In genomic region chr4:1410491-1411325, GRCh38 we compare ENCODE assay signal across 10 cellular contexts. TPM values are rescaled to one million over a fixed set of nuclear protein-coding genes. Genes with fewer than 3 reads are reported as not detected.
DNase-seq lines count a peak whose midpoint lies in the region; ATAC-seq and TF ChIP-seq lines count a peak whose summit lies in the region.
"Had no signal": no experiment of that assay in that cellular context is flagged by ENCODE, and none has a peak within 500 bp of the region (broad histone marks: within the 10 kb centered on the region; RNA-seq: fewer than 3 reads in every experiment).

No MANE protein-coding gene starts in this region.

- ATAC-seq in GM19452 (IDR thresholded peaks at IDR 0.05; ENCODE audit: unreplicated experiment) = no peak

- 14 to 18% (median 17%) methylated on average over 48 of the region's 48 CpGs for WGBS in ovary, 3 donors

- H3K36me3 Mint-ChIP-seq in activated CD4-positive, alpha-beta T cell treated with anti-CD3 and anti-CD28 coated beads, Interleukin-2, amount 10 ng/mL, durations not matched to agents 7 days and 5 days (ENCODE audit: low read depth) = peaks cover 2% of the 10 kb centered on the region

- H3K27me3 ChIP-seq in ovary = peaks cover 4% of the 10 kb centered on the region

- H3K4me1 Mint-ChIP-seq in activated CD4-positive, alpha-beta T cell treated with anti-CD3 and anti-CD28 coated beads, Interleukin-2, amount 10 ng/mL, durations not matched to agents 7 days and 5 days = peaks cover 3% of the 10 kb centered on the region

- H3K9me3 ChIP-seq in ovary = no peaks in the 10 kb centered on the region

- no peak for TF ChIP-seq EP300 in ovary (IDR thresholded peaks at IDR 0.05)

- POLR2A ChIA-PET in activated CD4-positive, alpha-beta T cell treated with anti-CD3 and anti-CD28 coated beads, Interleukin-2, amount 10 ng/mL, durations not matched to agents 7 days and 5 days (lab: Charles Lee) = no interaction called here

- no peaks in the 10 kb centered on the region for H3K36me3 ChIP-seq in ovary

- H3K27ac Mint-ChIP-seq in activated CD4-positive, alpha-beta T cell treated with anti-CD3 and anti-CD28 coated beads, Interleukin-2, amount 10 ng/mL, durations not matched to agents 7 days and 5 days = no peak overlapping the region

- no peak overlapping the region for H3K4me3 ChIP-seq in fibroblast of pulmonary artery (replicated peaks; ENCODE audit: low read depth, low read length)
- no peak overlapping the region for H3K4me3 ChIP-seq in ovary

- H3K27ac ChIP-seq in ovary = no peak overlapping the region

- intact Hi-C loops in ovary (cut with DNase I) = no loop called here

- CTCF ChIA-PET in activated CD4-positive, alpha-beta T cell treated with anti-CD3 and anti-CD28 coated beads, Interleukin-2, amount 10 ng/mL, durations not matched to agents 7 days and 5 days (lab: Charles Lee) = no interaction called here

- H3K27me3 Mint-ChIP-seq in activated CD4-positive, alpha-beta T cell treated with anti-CD3 and anti-CD28 coated beads, Interleukin-2, amount 10 ng/mL, durations not matched to agents 7 days and 5 days = peaks cover 40% of the 10 kb centered on the region

- H3K4me3 Mint-ChIP-seq in activated CD4-positive, alpha-beta T cell treated with anti-CD3 and anti-CD28 coated beads, Interleukin-2, amount 10 ng/mL, durations not matched to agents 7 days and 5 days = no peak overlapping the region

- peaks cover 3% of the 10 kb centered on the region for H3K4me1 ChIP-seq in ovary (ENCODE audit: insufficient read depth)

- no peak for TF ChIP-seq POLR2A in ovary (IDR thresholded peaks at IDR 0.05)

- DNase-seq in NOMO-1 treated with DMSO at 0.1 percent for 48 hours (lab: John Stamatoyannopoulos, UW; ENCODE audit: unreplicated experiment) (peak; percentile 14), NOMO-1 (lab: John Stamatoyannopoulos, UW; ENCODE audit: unreplicated experiment in 2 of 2) (no peak), fibroblast of pulmonary artery (ENCODE audit: low read depth) (peak; percentile 55), ovary (peak in 4 of 5 donors; percentile 37 to 74 (median 68)), NCI-H2081 (lab: John Stamatoyannopoulos, UW) (no peak), NCI-H128 (lab: John Stamatoyannopoulos, UW; ENCODE audit: unreplicated experiment) (no peak)
- peak; percentile 52 for DNase-seq in activated CD4-positive, alpha-beta T cell treated with anti-CD3 and anti-CD28 coated beads, Interleukin-2, amount 10 ng/mL, durations not matched to agents 7 days and 5 days

- H3K9me3 Mint-ChIP-seq in activated CD4-positive, alpha-beta T cell treated with anti-CD3 and anti-CD28 coated beads, Interleukin-2, amount 10 ng/mL, durations not matched to agents 7 days and 5 days = no peaks in the 10 kb centered on the region

- TF ChIP-seq CTCF in fibroblast of pulmonary artery (IDR thresholded peaks at IDR 0.05; ENCODE audit: low read length, missing control alignments) = no peak
- no peak for TF ChIP-seq CTCF in ovary (IDR thresholded peaks at IDR 0.05)

RNA-seq across cellular contexts. Expression of gene NKX1-1, which starts 4.5 kb away (rescaled TPM):
- not detected for total RNA-seq in activated CD4-positive, alpha-beta T cell treated with anti-CD3 and anti-CD28 coated beads, Interleukin-2, amount 10 ng/mL, durations not matched to agents 7 days and 5 days
- total RNA-seq in ovary = not detected
- not detected for polyA plus RNA-seq in ovary
- total RNA-seq: glomerular endothelial cell had no signal
- polyA plus RNA-seq: AG04450 had no signal

Comparison
In these comparisons a context has a peak if more than half of its experiments do, and no peak if none do; other contexts are left out.
1. DNase-seq: peak in NOMO-1 treated with DMSO at 0.1 percent for 48 hours (single experiment), activated CD4-positive, alpha-beta T cell treated with anti-CD3 and anti-CD28 coated beads, Interleukin-2, amount 10 ng/mL, durations not matched to agents 7 days and 5 days (single experiment), fibroblast of pulmonary artery (single experiment) and ovary (4 of 5); none in NOMO-1 (0 of 2), NCI-H2081 (0 of 2) and NCI-H128 (single experiment).